ENCODE assay signal across 8 cellular contexts in genomic region chr1:25608488-25609178, GRCh38. TPM values are rescaled to one million over a fixed set of nuclear protein-coding genes. Genes with fewer than 3 reads are reported as not detected.
DNase-seq lines count a peak whose midpoint lies in the region; ATAC-seq, FAIRE-seq and TF ChIP-seq lines count a peak whose summit lies in the region.

No MANE protein-coding gene starts in this region.

- H3K36me3 ChIP-seq in fibroblast of lung (ENCODE audit: control insufficient read depth, insufficient read depth, low read length) (no peaks in the 10 kb centered on the region), neural cell (ENCODE audit: insufficient read depth, low read length) (no peaks in the 10 kb centered on the region)

- no peaks in the 10 kb centered on the region for H3F3A ChIP-seq in neural cell (ENCODE audit: insufficient read depth, low read length, poor library complexity, severe bottlenecking)

- no peak overlapping the region for H3K27ac Mint-ChIP-seq in activated T-cell treated with anti-CD3 and anti-CD28 coated beads, Interleukin-2, amount 50 U/mL, for 72 hours
- H3K27ac Mint-ChIP-seq in stimulated activated naive CD8-positive, alpha-beta T cell treated with anti-CD3 and anti-CD28 coated beads, Interleukin-15, amount 100 ng/mL, for 72 hours = no peak overlapping the region

- ATAC-seq in GM18505 (IDR thresholded peaks at IDR 0.05; ENCODE audit: unreplicated experiment) = peak; percentile 71
- ATAC-seq in activated T-cell treated with anti-CD3 and anti-CD28 coated beads, Interleukin-2, amount 50 U/mL, for 72 hours (replicated peaks in 1 of 2) = peak; percentile 97 to 98
- ATAC-seq in stimulated activated naive CD8-positive, alpha-beta T cell treated with anti-CD3 and anti-CD28 coated beads, Interleukin-15, amount 100 ng/mL, for 72 hours = peak; percentile 97

- H3K36me3 Mint-ChIP-seq in activated T-cell treated with anti-CD3 and anti-CD28 coated beads, Interleukin-2, amount 50 U/mL, for 72 hours (ENCODE audit: insufficient read depth in 2 of 2) = no peaks in the 10 kb centered on the region

- H3K79me2 ChIP-seq in fibroblast of lung (ENCODE audit: control insufficient read depth, insufficient read depth, low read length) (no peaks in the 10 kb centered on the region), neural cell (replicated peaks; ENCODE audit: insufficient read depth, low read length) (no peaks in the 10 kb centered on the region)

- peaks cover 32% of the 10 kb centered on the region for H3K27me3 Mint-ChIP-seq in activated T-cell treated with anti-CD3 and anti-CD28 coated beads, Interleukin-2, amount 50 U/mL, for 72 hours (ENCODE audit: low read depth)
- peaks cover 21% of the 10 kb centered on the region for H3K27me3 Mint-ChIP-seq in stimulated activated naive CD8-positive, alpha-beta T cell treated with anti-CD3 and anti-CD28 coated beads, Interleukin-15, amount 100 ng/mL, for 72 hours

- TF ChIP-seq POLR2A in GM18505 (IDR thresholded peaks at IDR 0.05; ENCODE audit: borderline replicate concordance, extremely low read depth, insufficient read depth, insufficient read length) = no peak

- H3K4me3 ChIP-seq in fibroblast of lung (replicated peaks in 1 of 4; ENCODE audit: control extremely low read depth in 1 of 4, insufficient read depth in 1 of 4, low read depth in 3 of 4, low read length in 4 of 4) (peak overlapping the region in 2 of 4 experiments; percentile 1 to 28), neural cell (ENCODE audit: low read length) (no peak overlapping the region)

- no peaks in the 10 kb centered on the region for H3K9me3 ChIP-seq in fibroblast of lung (ENCODE audit: control insufficient read depth, insufficient read depth, low read depth, low read length)
- no peaks in the 10 kb centered on the region for H3K9me3 ChIP-seq in neural cell (ENCODE audit: low read length)

- no peaks in the 10 kb centered on the region for H3K4me1 ChIP-seq in fibroblast of lung (ENCODE audit: control insufficient read depth, extremely low read depth, insufficient read depth, low read length)

- H3K4me1 Mint-ChIP-seq in activated T-cell treated with anti-CD3 and anti-CD28 coated beads, Interleukin-2, amount 50 U/mL, for 72 hours (ENCODE audit: low read depth) = peaks cover 5% of the 10 kb centered on the region
- H3K4me1 Mint-ChIP-seq in stimulated activated naive CD8-positive, alpha-beta T cell treated with anti-CD3 and anti-CD28 coated beads, Interleukin-15, amount 100 ng/mL, for 72 hours = peaks cover 34% of the 10 kb centered on the region

- H3K9me3 Mint-ChIP-seq in activated T-cell treated with anti-CD3 and anti-CD28 coated beads, Interleukin-2, amount 50 U/mL, for 72 hours = no peaks in the 10 kb centered on the region
- no peaks in the 10 kb centered on the region for H3K9me3 Mint-ChIP-seq in stimulated activated naive CD8-positive, alpha-beta T cell treated with anti-CD3 and anti-CD28 coated beads, Interleukin-15, amount 100 ng/mL, for 72 hours

- H3K27ac ChIP-seq in fibroblast of lung (ENCODE audit: insufficient read depth, low read length) (no peak overlapping the region), neural cell (ENCODE audit: low read length) (no peak overlapping the region)

- no peak overlapping the region for H2AFZ ChIP-seq in fibroblast of lung (ENCODE audit: low read length)
- no peak overlapping the region for H2AFZ ChIP-seq in neural cell (ENCODE audit: low read depth, low read length)

- TF ChIP-seq EP300 in neural cell (conservative IDR thresholded peaks at IDR 0.05; ENCODE audit: poor library complexity, severe bottlenecking) = no peak

- H3K9me2 ChIP-seq in neural cell (ENCODE audit: insufficient read depth, low read length) = no peaks in the 10 kb centered on the region

- H3K27me3 ChIP-seq in fibroblast of lung (ENCODE audit: control insufficient read depth, insufficient read depth, low read length) = peaks cover 31% of the 10 kb centered on the region
- peaks cover 7% of the 10 kb centered on the region for H3K27me3 ChIP-seq in neural cell (ENCODE audit: insufficient read depth, low read depth, low read length)

- H3K4me3 Mint-ChIP-seq in activated T-cell treated with anti-CD3 and anti-CD28 coated beads, Interleukin-2, amount 50 U/mL, for 72 hours = peak overlapping the region; percentile 1 to 35
- peak overlapping the region; percentile 22 to 48 for H3K4me3 Mint-ChIP-seq in stimulated activated naive CD8-positive, alpha-beta T cell treated with anti-CD3 and anti-CD28 coated beads, Interleukin-15, amount 100 ng/mL, for 72 hours

- TF ChIP-seq RAD21 in neural cell (conservative IDR thresholded peaks at IDR 0.05) = peak; percentile 57

- H4K20me1 ChIP-seq in fibroblast of lung (ENCODE audit: control insufficient read depth, extremely low read depth, insufficient read depth, low read length) (no peaks in the 10 kb centered on the region), neural cell (ENCODE audit: insufficient read depth) (no peaks in the 10 kb centered on the region)

- H3K4me2 ChIP-seq in fibroblast of lung (ENCODE audit: extremely low read depth, insufficient read depth, low read length) (peak overlapping the region; percentile 67), neural cell (ENCODE audit: low read length) (no peak overlapping the region)

- TF ChIP-seq CTCF in fibroblast of lung (conservative IDR thresholded peaks at IDR 0.05 in 1 of 2, IDR thresholded peaks at IDR 0.05 in 1 of 2; ENCODE audit: low read depth in 1 of 2, low read length in 2 of 2) = peak; percentile 69 to 70
- TF ChIP-seq CTCF in neural cell (IDR thresholded peaks at IDR 0.05; ENCODE audit: poor library complexity, severe bottlenecking) = peak; percentile 51

- DNase-seq in KG1 (lab: John Stamatoyannopoulos, UW) (peak; percentile 24), RPMI8226 (peak; percentile 93), fibroblast of lung (ENCODE audit: low read depth in 2 of 2) (peak; percentile 56 to 75)
- peak; percentile 88 to 90 for DNase-seq in activated T-cell treated with anti-CD3 and anti-CD28 coated beads, Interleukin-2, amount 50 U/mL, for 72 hours
- peak; percentile 79 to 88 for DNase-seq in stimulated activated naive CD8-positive, alpha-beta T cell treated with anti-CD3 and anti-CD28 coated beads, Interleukin-15, amount 100 ng/mL, for 72 hours

- H3K9ac ChIP-seq in fibroblast of lung (ENCODE audit: insufficient read depth, low read length) = no peak overlapping the region
- no peak overlapping the region for H3K9ac ChIP-seq in neural cell (ENCODE audit: low read length)

- FAIRE-seq in A204.1 (lab: Jason Lieb, UNC) = peak; percentile 95

TF ChIP-seq in neural cell, 6 proteins besides CTCF, POLR2A, EP300 and RAD21:
- no peak for TF ChIP-seq REST (IDR thresholded peaks at IDR 0.05; ENCODE audit: borderline replicate concordance)
- peak; percentile 65 for TF ChIP-seq SMC3 (conservative IDR thresholded peaks at IDR 0.05; ENCODE audit: poor library complexity)

RNA-seq across cellular contexts. Expression of gene MAN1C1, which starts 8.0 kb away (rescaled TPM):
- total RNA-seq in activated T-cell treated with anti-CD3 and anti-CD28 coated beads, Interleukin-2, amount 50 U/mL, for 72 hours = 10 to 100 TPM in 1 of 2 donors, 1 to 10 TPM in 1; 9.4 to 13.3 TPM
- 14.6 and 17.7 TPM in 2 replicates for total RNA-seq in fibroblast of lung
- polyA plus RNA-seq in fibroblast of lung = 10.4 and 51.4 TPM in 2 replicates
- polyA plus RNA-seq in fibroblast of lung (2012) = 7.5 and 52.0 TPM in 2 replicates
- polyA minus RNA-seq in fibroblast of lung (ENCODE audit: low replicate concordance) = 13.1 and 106 TPM in 2 replicates
- 0.66 and 1.3 TPM in 2 replicates for polyA plus RNA-seq in neural cell
- 0.81 and 1.7 TPM in 2 replicates for polyA minus RNA-seq in neural cell

Comparison
In these comparisons a context has a peak if more than half of its experiments do, and no peak if none do; other contexts are left out.
1. DNase-seq: peak in every context shown above with its lines; median percentile 93 in RPMI8226; 89 in activated T-cell treated with anti-CD3 and anti-CD28 coated beads, Interleukin-2, amount 50 U/mL, for 72 hours; 84 in stimulated activated naive CD8-positive, alpha-beta T cell treated with anti-CD3 and anti-CD28 coated beads, Interleukin-15, amount 100 ng/mL, for 72 hours; 66 in fibroblast of lung; 24 in KG1.